18 cellular contexts compared by ENCODE assay signal in genomic region chr11:46981429-46981828, GRCh38. TPM values are rescaled to one million over a fixed set of nuclear protein-coding genes. Genes with fewer than 3 reads are reported as not detected.
A peak's percentile ranks its signal among the peaks of the same experiment; 100 is the strongest.
DNase-seq lines count a peak whose midpoint lies in the region; ATAC-seq and FAIRE-seq lines count a peak whose summit lies in the region.
"Had no signal": no experiment of that assay in that cellular context is flagged by ENCODE, and none has a peak within 500 bp of the region (broad histone marks: within the 10 kb centered on the region; RNA-seq: fewer than 3 reads in every experiment).

No MANE protein-coding gene starts in this region.

- POLR2A ChIA-PET in CD4-positive, alpha-beta memory T cell (lab: Charles Lee; ENCODE audit: partially characterized antibody), result interaction anchor here (0.6 kb wide), 1 partner anchor 1026 kb away, joined by 3 read pairs; no protein-coding TSS in a partner anchor
- POLR2A ChIA-PET in T-cell (lab: Charles Lee), result no interaction called here

- peak; percentile 61 for FAIRE-seq in A204.1 (lab: Jason Lieb, UNC)
- FAIRE-seq: astrocyte had no signal

- peaks cover 3 to 17% (median 10%) of the 10 kb centered on the region in 4 donors for H3K4me1 Mint-ChIP-seq in CD4-positive, alpha-beta memory T cell
- peaks cover 13 to 17% (median 13%) of the 10 kb centered on the region in 3 donors for H3K4me1 Mint-ChIP-seq in T-cell

- H3K4me3 ChIP-seq in CD4-positive, alpha-beta memory T cell (ENCODE audit: low read length in 2 of 2), result no peak overlapping the region
- H3K4me3 ChIP-seq: mucosa of descending colon, tibial artery had no signal

- H3K27me3 Mint-ChIP-seq in CD4-positive, alpha-beta memory T cell, result no peaks in the 10 kb centered on the region
- H3K27me3 Mint-ChIP-seq in T-cell, result no peaks in the 10 kb centered on the region

- no peaks in the 10 kb centered on the region for H3K36me3 Mint-ChIP-seq in CD4-positive, alpha-beta memory T cell
- no peaks in the 10 kb centered on the region for H3K36me3 Mint-ChIP-seq in T-cell

- no peaks in the 10 kb centered on the region for H3K9me3 Mint-ChIP-seq in CD4-positive, alpha-beta memory T cell
- no peaks in the 10 kb centered on the region for H3K9me3 Mint-ChIP-seq in T-cell

- ATAC-seq in T-cell (replicated peaks in 1 of 4) (no peak), left lobe of liver (peak; percentile 72), HG03520 (IDR thresholded peaks at IDR 0.05; ENCODE audit: unreplicated experiment) (no peak), GM18511 (IDR thresholded peaks at IDR 0.05; ENCODE audit: unreplicated experiment) (no peak)
- ATAC-seq: mucosa of descending colon had no signal

- H3K9me3 ChIP-seq in CD4-positive, alpha-beta memory T cell (ENCODE audit: control insufficient read depth in 1 of 2, low read length in 2 of 2), result no peaks in the 10 kb centered on the region
- H3K9me3 ChIP-seq: mucosa of descending colon, neutrophil, tibial artery had no signal

- CTCF ChIA-PET in CD4-positive, alpha-beta memory T cell (lab: Charles Lee; ENCODE audit: partially characterized antibody), result no interaction called here
- CTCF ChIA-PET in T-cell (lab: Charles Lee), result interaction anchor here in 1 of 2 donors (0.5 to 0.6 kb wide), 2 partner anchors 47 to 80 kb away, joined by 3 to 4 read pairs; no protein-coding TSS in a partner anchor

- H3K27ac Mint-ChIP-seq in CD4-positive, alpha-beta memory T cell, result peak overlapping the region in 4 of 7 donors; percentile 0 to 83 (median 42)
- peak overlapping the region; percentile 25 to 47 for H3K27ac Mint-ChIP-seq in T-cell

- no peaks in the 10 kb centered on the region for H3K36me3 ChIP-seq in CD4-positive, alpha-beta memory T cell (ENCODE audit: insufficient read depth, low read length)
- H3K36me3 ChIP-seq: neutrophil, tibial artery, WERI-Rb-1 had no signal

- intact Hi-C loops in CD4-positive, alpha-beta memory T cell (cut with micrococcal nuclease), result no loop called here

- peaks cover 3% of the 10 kb centered on the region for H3K4me1 ChIP-seq in CD4-positive, alpha-beta memory T cell (ENCODE audit: insufficient read depth, low read length)
- H3K4me1 ChIP-seq: tibial artery had no signal

- peak in 4 of 5 donors; percentile 3 to 18 (median 10) for DNase-seq in CD4-positive, alpha-beta memory T cell
- DNase-seq in T-cell, result no peak
- DNase-seq in left lobe of liver (ENCODE audit: low spot score), result no peak
- no peak for DNase-seq in NOMO-1 (lab: John Stamatoyannopoulos, UW; ENCODE audit: unreplicated experiment in 2 of 2)
- no peak for DNase-seq in MV-4-11 (lab: John Stamatoyannopoulos, UW)
- DNase-seq: activated gamma-delta T cell, GOT3, mucosa of descending colon, NCI-H1417, NCI-H524, Right ventricle myocardium superior, tibial artery, WERI-Rb-1 had no signal

- H3K27me3 ChIP-seq in CD4-positive, alpha-beta memory T cell (ENCODE audit: insufficient read depth, low read length), result no peaks in the 10 kb centered on the region
- H3K27me3 ChIP-seq: neutrophil, tibial artery had no signal

- H3K4me3 Mint-ChIP-seq in CD4-positive, alpha-beta memory T cell, result peak overlapping the region; percentile 64 to 82 (median 74)
- H3K4me3 Mint-ChIP-seq in T-cell, result peak overlapping the region; percentile 3 to 78 (median 60)

- H3K27ac ChIP-seq in CD4-positive, alpha-beta memory T cell (ENCODE audit: low read depth, low read length), result no peak overlapping the region
- H3K27ac ChIP-seq: neutrophil, tibial artery, WERI-Rb-1 had no signal

RNA-seq across cellular contexts. Expression of gene CSTPP1, which starts 44.9 kb away (rescaled TPM):
- total RNA-seq in CD4-positive, alpha-beta memory T cell, result 10 to 100 TPM; 12.4 to 12.8 TPM
- polyA plus RNA-seq in CD4-positive, alpha-beta memory T cell, result 10 to 100 TPM; 22.9 to 24.3 TPM
- total RNA-seq in T-cell (10 to 100 TPM; 13.3 to 16.9 (median 15.0) TPM), left lobe of liver (4.1 TPM)

Comparison
In these comparisons a context has a peak if more than half of its experiments do, and no peak if none do; other contexts are left out.
1. DNase-seq: peak in CD4-positive, alpha-beta memory T cell (4 of 5); none in T-cell (0 of 34), left lobe of liver (single experiment), NOMO-1 (0 of 2) and MV-4-11 (single experiment).